1 cellular context compared by ENCODE assay signal in genomic region chr12:116121453-116121871, GRCh38.
TF ChIP-seq lines count a peak whose summit lies in the region.

No MANE protein-coding gene starts in this region.

TF ChIP-seq in GM23338, 12 proteins besides CTCF, POLR2A, EP300 and RAD21 (continued from another document):
- no peak for TF ChIP-seq REST (IDR thresholded peaks at IDR 0.05; ENCODE audit: unreplicated experiment)
- TF ChIP-seq JUNB (IDR thresholded peaks at IDR 0.05; ENCODE audit: unreplicated experiment): no peak
